ENCODE assay signal across 8 cellular contexts in genomic region chr10:15169555-15170407, GRCh38. TPM values are rescaled to one million over a fixed set of nuclear protein-coding genes. Genes with fewer than 3 reads are reported as not detected.
DNase-seq lines count a peak whose midpoint lies in the region; TF ChIP-seq lines count a peak whose summit lies in the region.

No MANE protein-coding gene starts in this region.

- H3K9ac ChIP-seq in BLaER1 treated with 17β-estradiol and CSF1 and Interleukin-3, amounts not matched to agents 10 nM and 100 nM: peak overlapping the region in 9 of 11 experiments; percentile 5 to 48 (median 37); a peak in 14 of 22 replicates
- no peak overlapping the region for H3K9ac ChIP-seq in neural progenitor cell

- H3K9me3 Mint-ChIP-seq in neural progenitor cell: no peaks in the 10 kb centered on the region

- H3K4me1 Mint-ChIP-seq in neural progenitor cell: peaks cover 27% of the 10 kb centered on the region

- peak overlapping the region; percentile 72 to 86 (median 80) for H3K4me2 ChIP-seq in BLaER1 treated with 17β-estradiol and CSF1 and Interleukin-3, amounts not matched to agents 10 nM and 100 nM
- no peak overlapping the region for H3K4me2 ChIP-seq in neural progenitor cell

- H4K20me1 ChIP-seq in BLaER1 treated with 17β-estradiol and CSF1 and Interleukin-3, amounts not matched to agents 10 nM and 100 nM: peaks cover 0 to 24% (median 3%) of the 10 kb centered on the region in 11 experiments; a peak in 4 of 22 replicates
- H4K20me1 ChIP-seq in neural progenitor cell (ENCODE audit: low read depth): peaks cover 25% of the 10 kb centered on the region

- H3K4me3 Mint-ChIP-seq in neural progenitor cell: peak overlapping the region; percentile 78

- intact Hi-C loops in adrenal gland (cut with DNase I): no loop called here

- no peaks in the 10 kb centered on the region for H3K9me3 ChIP-seq in BLaER1 treated with 17β-estradiol and CSF1 and Interleukin-3, amounts not matched to agents 10 nM and 100 nM (replicated peaks in 1 of 11)
- H3K9me3 ChIP-seq in adrenal gland (replicated peaks in 1 of 3) (no peaks in the 10 kb centered on the region), neural progenitor cell (ENCODE audit: low read depth) (no peaks in the 10 kb centered on the region)

- peaks cover 21 to 29% (median 27%) of the 10 kb centered on the region in 11 experiments for H3K27me3 ChIP-seq in BLaER1 treated with 17β-estradiol and CSF1 and Interleukin-3, amounts not matched to agents 10 nM and 100 nM
- no peaks in the 10 kb centered on the region for H3K27me3 ChIP-seq in adrenal gland
- H3K27me3 ChIP-seq in neural progenitor cell: peaks cover 14% of the 10 kb centered on the region

- H3K27me3 Mint-ChIP-seq in neural progenitor cell (ENCODE audit: insufficient read depth, low read depth): peaks cover 6% of the 10 kb centered on the region

- H3F3A ChIP-seq in neural progenitor cell (ENCODE audit: low read depth): peaks cover 24% of the 10 kb centered on the region

- H3K4me3 ChIP-seq in BLaER1 treated with 17β-estradiol and CSF1 and Interleukin-3, amounts not matched to agents 10 nM and 100 nM: peak overlapping the region in 7 of 10 experiments; percentile 1 to 53 (median 12); a peak in 5 of 20 replicates
- H3K4me3 ChIP-seq in adrenal gland: no peak overlapping the region
- H3K4me3 ChIP-seq in neural progenitor cell: no peak overlapping the region

- POLR2A ChIA-PET in RWPE1 (lab: Yijun Ruan, JAX; ENCODE audit: low non-redundant PET): no interaction called here

- H3K27ac ChIP-seq in BLaER1 treated with 17β-estradiol and CSF1 and Interleukin-3, amounts not matched to agents 10 nM and 100 nM: peak overlapping the region in 5 of 11 experiments; percentile 2 to 39 (median 7); a peak in 5 of 22 replicates
- H3K27ac ChIP-seq in RWPE1 (peak overlapping the region; percentile 63), adrenal gland (peak overlapping the region in 1 of 5 donors; percentile 57), neural progenitor cell (no peak overlapping the region)

- H3K79me2 ChIP-seq in neural progenitor cell (ENCODE audit: low read depth): peaks cover 28% of the 10 kb centered on the region

- no peak for TF ChIP-seq CTCF in RWPE1 (conservative IDR thresholded peaks at IDR 0.05; ENCODE audit: low read depth)
- TF ChIP-seq CTCF in adrenal gland (IDR thresholded peaks at IDR 0.05): no peak
- TF ChIP-seq CTCF in neural progenitor cell (IDR thresholded peaks at IDR 0.05): no peak

- CTCF ChIA-PET in RWPE1 (lab: Yijun Ruan, JAX): no interaction called here

- WGBS in adrenal gland, 4 donors: 44 to 54% (median 47%) methylated on average over 14 to 16 of the region's 16 CpGs

- no peak for DNase-seq in RWPE1 (ENCODE audit: low spot score)
- DNase-seq in adrenal gland: peak in 4 of 7 donors; percentile 6 to 60 (median 25)
- DNase-seq in neural progenitor cell (ENCODE audit: low spot score): peak; percentile 7
- DNase-seq in occipital lobe (lab: John Stamatoyannopoulos, UW): no peak
- DNase-seq in AG08396 (ENCODE audit: low spot score): no peak
- no peak for DNase-seq in NCI-H748 (lab: John Stamatoyannopoulos, UW; ENCODE audit: unreplicated experiment)
- no peak for DNase-seq in 8988T

- H3K36me3 Mint-ChIP-seq in neural progenitor cell: no peaks in the 10 kb centered on the region

- no peak overlapping the region for H2AFZ ChIP-seq in neural progenitor cell (replicated peaks)

- H3K4me1 ChIP-seq in BLaER1 treated with 17β-estradiol and CSF1 and Interleukin-3, amounts not matched to agents 10 nM and 100 nM: peaks cover 27 to 36% (median 32%) of the 10 kb centered on the region in 10 experiments
- peaks cover 6 to 27% of the 10 kb centered on the region in 2 donors for H3K4me1 ChIP-seq in adrenal gland (replicated peaks in 1 of 2)
- H3K4me1 ChIP-seq in neural progenitor cell: peaks cover 18% of the 10 kb centered on the region

- H3K36me3 ChIP-seq in BLaER1 treated with 17β-estradiol and CSF1 and Interleukin-3, amounts not matched to agents 10 nM and 100 nM: no peaks in the 10 kb centered on the region
- no peaks in the 10 kb centered on the region for H3K36me3 ChIP-seq in adrenal gland (replicated peaks in 1 of 2)
- H3K36me3 ChIP-seq in neural progenitor cell: no peaks in the 10 kb centered on the region

- TF ChIP-seq POLR2A in adrenal gland (IDR thresholded peaks at IDR 0.05): no peak

- no peak overlapping the region for H3K27ac Mint-ChIP-seq in neural progenitor cell

RNA-seq across cellular contexts. Expression of gene NMT2, which starts 1.3 kb away (rescaled TPM):
- total RNA-seq in adrenal gland (1 to 10 TPM; 3.9 to 8.9 (median 7.3) TPM), neural progenitor cell (ENCODE audit: low replicate concordance) (25.4 and 26.1 TPM in 2 replicates), occipital lobe (57.1 TPM)
- 1 to 10 TPM; 3.4 to 8.0 (median 4.8) TPM for polyA plus RNA-seq in adrenal gland

Comparison
In these comparisons a context has a peak if more than half of its experiments do, and no peak if none do; other contexts are left out.
1. H3K4me3 ChIP-seq: peak in BLaER1 treated with 17β-estradiol and CSF1 and Interleukin-3, amounts not matched to agents 10 nM and 100 nM (7 of 10); none in adrenal gland (0 of 4) and neural progenitor cell (single experiment).
2. DNase-seq: peak in adrenal gland (4 of 7) and neural progenitor cell (single experiment); none in RWPE1 (single experiment), occipital lobe (single experiment), AG08396 (single experiment), NCI-H748 (single experiment) and 8988T (single experiment).